ENCODE assay signal across 7 cellular contexts in genomic region chrX:43720082-43720481, GRCh38.
"Had no signal": no experiment of that assay in that cellular context is flagged by ENCODE, and none has a peak within 500 bp of the region (broad histone marks: within the 10 kb centered on the region; RNA-seq: fewer than 3 reads in every experiment).

No MANE protein-coding gene starts in this region.

- H3K4me2 ChIP-seq: GM23338 had no signal

- DNase-seq: H9, KG1 had no signal

- H3K4me3 ChIP-seq: GM23338 had no signal

- ATAC-seq: GM23338, HCT116, HepG2 had no signal

- H2AFZ ChIP-seq: GM23338 had no signal

- FAIRE-seq: H1, H54, HepG2 had no signal
